Comparison of ENCODE assay signal across 1 cellular context in genomic region chr7:156616269-156617202, GRCh38.
TF ChIP-seq lines count a peak whose summit lies in the region.

No MANE protein-coding gene starts in this region.

TF ChIP-seq in HepG2, 621 proteins besides CTCF, POLR2A, EP300 and RAD21 (continued from another document and continues in another):
- peak; percentile 47; the same call in 1 of the 2 replicates for TF ChIP-seq ZNF574 (CRISPR knock-in tag; IDR thresholded peaks at IDR 0.05)
- no peak for TF ChIP-seq BCLAF1 (IDR thresholded peaks at IDR 0.05)
- peak; percentile 47; the same call in 1 of the 2 replicates for TF ChIP-seq ZBTB7A (CRISPR knock-in tag; IDR thresholded peaks at IDR 0.05)
- no peak for TF ChIP-seq RCOR2 (CRISPR knock-in tag; IDR thresholded peaks at IDR 0.05)
- peak; percentile 42; the same call in 1 of the 2 replicates for TF ChIP-seq NR2F2 (IDR thresholded peaks at IDR 0.05; ENCODE audit: borderline replicate concordance, low read depth)
- TF ChIP-seq NCOA2 (CRISPR knock-in tag; IDR thresholded peaks at IDR 0.05): 0 out of 2 replicates have a peak, but pooled peaks have one; percentile 20
- TF ChIP-seq ZNF784 (CRISPR knock-in tag; IDR thresholded peaks at IDR 0.05; ENCODE audit: borderline replicate concordance): no peak
- TF ChIP-seq ZNF235 (CRISPR knock-in tag; IDR thresholded peaks at IDR 0.05; ENCODE audit: borderline replicate concordance): no peak
- no peak for TF ChIP-seq ZSCAN12 (CRISPR knock-in tag; IDR thresholded peaks at IDR 0.05)
- TF ChIP-seq ZNF180 (CRISPR knock-in tag; IDR thresholded peaks at IDR 0.05; ENCODE audit: borderline replicate concordance, low read depth): no peak
- no peak for TF ChIP-seq SKIL (CRISPR knock-in tag; IDR thresholded peaks at IDR 0.05; ENCODE audit: borderline replicate concordance)
- no peak for TF ChIP-seq NFYB (CRISPR knock-in tag; IDR thresholded peaks at IDR 0.05)
- no peak; the same call in 1 of the 2 replicates for TF ChIP-seq MTA1 (CRISPR knock-in tag; IDR thresholded peaks at IDR 0.05; ENCODE audit: borderline replicate concordance)
- no peak for TF ChIP-seq ZNF782 (CRISPR knock-in tag; IDR thresholded peaks at IDR 0.05; ENCODE audit: borderline replicate concordance)
- TF ChIP-seq ZMAT5 (CRISPR knock-in tag; IDR thresholded peaks at IDR 0.05; ENCODE audit: borderline replicate concordance, low read depth): no peak
- TF ChIP-seq FOXK1 (CRISPR knock-in tag; IDR thresholded peaks at IDR 0.05; ENCODE audit: borderline replicate concordance, low read depth): no peak
- TF ChIP-seq ZMYM2 (CRISPR knock-in tag; IDR thresholded peaks at IDR 0.05): no peak
- 0 out of 2 replicates have a peak, but pooled peaks have one; percentile 21 for TF ChIP-seq SMAD3 (CRISPR knock-in tag; IDR thresholded peaks at IDR 0.05)
- no peak; the same call in 1 of the 2 replicates for TF ChIP-seq AFF4 (CRISPR knock-in tag; IDR thresholded peaks at IDR 0.05)
- TF ChIP-seq CCAR2 (optimal IDR thresholded peaks at IDR 0.05; ENCODE audit: low read depth, low read length): no peak
- no peak for TF ChIP-seq ZBTB25 (CRISPR knock-in tag; IDR thresholded peaks at IDR 0.05)
- peak; percentile 66 for TF ChIP-seq PATZ1 (CRISPR knock-in tag; IDR thresholded peaks at IDR 0.05)
- no peak for TF ChIP-seq ZNF615 (CRISPR knock-in tag; IDR thresholded peaks at IDR 0.05; ENCODE audit: borderline replicate concordance)
- no peak for TF ChIP-seq MED13 (CRISPR knock-in tag; IDR thresholded peaks at IDR 0.05)
- TF ChIP-seq DMTF1 (CRISPR knock-in tag; IDR thresholded peaks at IDR 0.05): no peak
- TF ChIP-seq BCL6 (CRISPR knock-in tag; IDR thresholded peaks at IDR 0.05): peak; percentile 32; the same call in 1 of the 2 replicates
- peak; percentile 25 for TF ChIP-seq POLR2AphosphoS5 (IDR thresholded peaks at IDR 0.05; ENCODE audit: low read depth, low read length)
- no peak for TF ChIP-seq ZNF550 (CRISPR knock-in tag; IDR thresholded peaks at IDR 0.05; ENCODE audit: borderline replicate concordance)
- TF ChIP-seq ZNF354B (CRISPR knock-in tag; IDR thresholded peaks at IDR 0.05): no peak
- 0 out of 2 replicates have a peak, but pooled peaks have one; percentile 53 for TF ChIP-seq CSRNP1 (CRISPR knock-in tag; IDR thresholded peaks at IDR 0.05)
- no peak for TF ChIP-seq MAFK (conservative IDR thresholded peaks at IDR 0.05 in 1 of 2, IDR thresholded peaks at IDR 0.05 in 1 of 2; ENCODE audit: low read length in 2 of 2)
- no peak for TF ChIP-seq HNRNPH1 (optimal IDR thresholded peaks at IDR 0.05; ENCODE audit: low read depth, low read length)
- TF ChIP-seq ZNF501 (CRISPR knock-in tag; IDR thresholded peaks at IDR 0.05): no peak
- no peak for TF ChIP-seq IRF9 (CRISPR knock-in tag; IDR thresholded peaks at IDR 0.05; ENCODE audit: borderline replicate concordance)
